8 cellular contexts compared by ENCODE assay signal in the genomic region with DNA sequence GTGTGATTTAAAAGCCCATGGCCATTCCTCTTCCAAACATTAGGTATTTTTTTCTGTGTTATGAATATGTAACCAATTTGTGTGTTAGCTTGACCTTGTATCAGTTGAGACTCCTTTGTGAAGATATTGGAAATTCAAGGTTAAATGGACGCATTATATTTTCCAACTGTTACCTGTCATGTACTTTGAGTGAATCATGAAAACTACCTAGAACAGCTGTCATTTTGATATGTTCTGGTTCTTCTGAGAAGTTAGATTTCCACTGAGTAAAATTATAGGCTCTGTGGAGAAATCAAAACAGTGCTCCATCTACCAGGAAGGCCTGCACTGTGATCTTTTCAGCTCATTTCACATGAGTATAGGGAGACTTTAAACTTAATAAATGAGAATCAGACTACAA.
"Had no signal": no experiment of that assay in that cellular context is flagged by ENCODE, and none has a peak within 500 bp of the region (broad histone marks: within the 10 kb centered on the region; RNA-seq: fewer than 3 reads in every experiment).

No MANE protein-coding gene starts in this region.

- DNase-seq: GM23248, GOT3, H7, H9, HCEC 1CT, HFFc6 had no signal

- H3K9me3 ChIP-seq: HAP-1 had no signal

- H3K27ac ChIP-seq: GM23248 had no signal

- H3K9ac ChIP-seq: GM23248 had no signal

- H3K36me3 ChIP-seq: HAP-1 had no signal

- H3K4me3 ChIP-seq: GM23248, GM23338, HAP-1 had no signal

- H2AFZ ChIP-seq: GM23248, GM23338 had no signal

- H3K4me2 ChIP-seq: GM23338 had no signal

- H3K4me1 Mint-ChIP-seq: GM23338, H9 had no signal

- H3K27ac Mint-ChIP-seq: GM23338, H9, HFFc6 had no signal

- H3K4me3 Mint-ChIP-seq: GM23338, H9, HFFc6 had no signal
